Comparison of ENCODE assay signal across 24 cellular contexts in genomic region chr1:65764052-65764451, GRCh38.
"Had no signal": no experiment of that assay in that cellular context is flagged by ENCODE, and none has a peak within 500 bp of the region (broad histone marks: within the 10 kb centered on the region; RNA-seq: fewer than 3 reads in every experiment).

No MANE protein-coding gene starts in this region.

- H3K27me3 ChIP-seq: hepatocyte, pancreas, upper lobe of left lung had no signal

- H3K36me3 Mint-ChIP-seq: activated naive CD4-positive, alpha-beta T cell treated with anti-CD3 and anti-CD28 coated beads, Interleukin-2, amount 50 U/mL, for 24 hours had no signal

- H3K4me1 ChIP-seq: pancreas, upper lobe of left lung had no signal

- H3K9me3 Mint-ChIP-seq: activated naive CD4-positive, alpha-beta T cell treated with anti-CD3 and anti-CD28 coated beads, Interleukin-2, amount 50 U/mL, for 24 hours; effector memory CD8-positive, alpha-beta T cell; nephron progenitor cell; T-helper 2 cell treated with Interferon-gamma antibody and Interleukin-4, amounts not matched to agents 5 μg/mL and 100 μg/mL, for 36 hours had no signal

- H3K4me3 ChIP-seq: hepatocyte, pancreas, thoracic aorta, upper lobe of left lung had no signal

- ATAC-seq: activated CD8-positive, alpha-beta T cell treated with anti-CD3 and anti-CD28 coated beads, Interleukin-2, amount 10 ng/mL, durations not matched to agents 7 days and 5 days; effector memory CD8-positive, alpha-beta T cell; esophagus mucosa; left ventricle myocardium superior; pancreas; right cardiac atrium had no signal

- H3K4me3 Mint-ChIP-seq: activated CD8-positive, alpha-beta T cell treated with anti-CD3 and anti-CD28 coated beads, Interleukin-2, amount 10 ng/mL, durations not matched to agents 7 days and 5 days; activated naive CD4-positive, alpha-beta T cell treated with anti-CD3 and anti-CD28 coated beads, Interleukin-2, amount 50 U/mL, for 24 hours; effector memory CD8-positive, alpha-beta T cell; nephron progenitor cell; T-helper 2 cell treated with Interferon-gamma antibody and Interleukin-4, amounts not matched to agents 5 μg/mL and 100 μg/mL, for 36 hours had no signal

- DNase-seq: activated CD4-positive, alpha-beta T cell treated with anti-CD3 and anti-CD28 coated beads for 1 hour; activated CD4-positive, alpha-beta T cell treated with anti-CD3 and anti-CD28 coated beads, Interleukin-2, amount 50 U/mL, for 1 hour; activated CD8-positive, alpha-beta T cell treated with anti-CD3 and anti-CD28 coated beads, Interleukin-2, amount 10 ng/mL, durations not matched to agents 7 days and 5 days; activated gamma-delta T cell treated with Interleukin-2 at 50 U/mL for 16 hours; activated T-cell treated with anti-CD3 and anti-CD28 coated beads, Interleukin-2, amount 50 U/mL, for 1 hour; central memory CD4-positive, alpha-beta T cell; effector memory CD8-positive, alpha-beta T cell; foreskin melanocyte; glutamatergic neuron; kidney glomerular epithelial cell; left ventricle myocardium superior; mammary epithelial cell; midbrain; nephron progenitor cell; pancreas; right cardiac atrium; stimulated activated CD4-positive, alpha-beta T cell treated with anti-CD3 and anti-CD28 coated beads, Interleukin-4, amount 100 ng/mL, for 24 hours; stimulated activated naive CD4-positive, alpha-beta T cell treated with Interleukin-2 at 50 U/mL for 16 hours; upper lobe of left lung had no signal

- H3K27ac ChIP-seq: hepatocyte, pancreas, thoracic aorta, upper lobe of left lung had no signal

- H3K36me3 ChIP-seq: pancreas, thoracic aorta, upper lobe of left lung had no signal

- H3K9me3 ChIP-seq: pancreas, thoracic aorta, upper lobe of left lung had no signal

- H3K4me1 Mint-ChIP-seq: activated naive CD4-positive, alpha-beta T cell treated with anti-CD3 and anti-CD28 coated beads, Interleukin-2, amount 50 U/mL, for 24 hours had no signal

- H3K27ac Mint-ChIP-seq: activated CD8-positive, alpha-beta T cell treated with anti-CD3 and anti-CD28 coated beads, Interleukin-2, amount 10 ng/mL, durations not matched to agents 7 days and 5 days; activated naive CD4-positive, alpha-beta T cell treated with anti-CD3 and anti-CD28 coated beads, Interleukin-2, amount 50 U/mL, for 24 hours; effector memory CD8-positive, alpha-beta T cell; nephron progenitor cell; T-helper 2 cell treated with Interferon-gamma antibody and Interleukin-4, amounts not matched to agents 5 μg/mL and 100 μg/mL, for 36 hours had no signal
